In the genomic region with DNA sequence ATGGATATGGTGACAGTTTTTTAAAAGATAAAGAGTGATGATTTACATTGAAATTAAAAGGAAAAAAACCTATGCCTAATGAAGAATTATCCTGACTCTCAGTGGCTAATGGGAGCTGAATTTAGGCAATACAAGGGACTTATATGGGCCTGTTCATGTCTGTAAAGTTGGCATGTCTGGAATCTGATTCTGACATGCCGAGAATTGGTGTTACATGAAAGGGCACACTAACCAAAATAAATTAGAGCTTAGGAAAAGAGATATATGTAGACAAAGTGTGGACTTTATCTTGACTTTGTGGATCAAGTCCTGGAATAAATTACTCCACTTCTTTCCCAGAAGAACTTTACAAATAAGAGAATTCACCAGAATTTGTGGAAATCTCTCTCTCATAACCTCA, we compare ENCODE assay signal across 8 cellular contexts. TPM values are rescaled to one million over a fixed set of nuclear protein-coding genes. Genes with fewer than 3 reads are reported as not detected.
DNase-seq lines count a peak whose midpoint lies in the region; ATAC-seq and TF ChIP-seq lines count a peak whose summit lies in the region.

No MANE protein-coding gene starts in this region.

- no peak for TF ChIP-seq CTCF in activated CD8-positive, alpha-beta T cell treated with anti-CD3 and anti-CD28 coated beads for 36 hours (IDR thresholded peaks at IDR 0.05)
- no peak for TF ChIP-seq CTCF in hepatocyte (IDR thresholded peaks at IDR 0.05; ENCODE audit: poor library complexity)
- TF ChIP-seq CTCF in spleen (IDR thresholded peaks at IDR 0.05 in 8 of 11, conservative IDR thresholded peaks at IDR 0.05 in 3 of 11) = no peak

- H3K36me3 ChIP-seq in HAP-1 (replicated peaks) = peaks cover 21% of the 10 kb centered on the region
- no peaks in the 10 kb centered on the region for H3K36me3 ChIP-seq in hepatocyte (replicated peaks; ENCODE audit: insufficient read depth, low read depth)
- H3K36me3 ChIP-seq in spleen = peaks cover 0 to 20% (median 0%) of the 10 kb centered on the region in 6 donors

- H3K27me3 ChIP-seq in HAP-1 (ENCODE audit: low read depth) (no peaks in the 10 kb centered on the region), hepatocyte (no peaks in the 10 kb centered on the region), spleen (replicated peaks in 1 of 7) (no peaks in the 10 kb centered on the region)

- peak overlapping the region; percentile 98 for H3K4me3 ChIP-seq in HAP-1
- H3K4me3 ChIP-seq in hepatocyte = peak overlapping the region; percentile 60
- peak overlapping the region; percentile 61 to 93 (median 82) for H3K4me3 ChIP-seq in spleen

- intact Hi-C loops in activated CD8-positive, alpha-beta T cell treated with anti-CD3 and anti-CD28 coated beads for 36 hours (cut with micrococcal nuclease) = loop anchor here (5.0 kb wide), 2 partner anchors 39 to 84 kb away; no protein-coding TSS in a partner anchor
- intact Hi-C loops in spleen (cut with DNase I; ENCODE audit: low total_unique reads) = no loop called here

- H3K9me3 ChIP-seq in HAP-1 (no peaks in the 10 kb centered on the region), hepatocyte (ENCODE audit: low read depth) (no peaks in the 10 kb centered on the region), spleen (no peaks in the 10 kb centered on the region)

- H4K20me1 ChIP-seq in hepatocyte (ENCODE audit: insufficient read depth, poor library complexity, severe bottlenecking) = peaks cover 27% of the 10 kb centered on the region

- no peaks in the 10 kb centered on the region for H3K27me3 Mint-ChIP-seq in activated CD8-positive, alpha-beta T cell treated with anti-CD3 and anti-CD28 coated beads for 36 hours

- peaks cover 36% of the 10 kb centered on the region for H3K36me3 Mint-ChIP-seq in activated CD8-positive, alpha-beta T cell treated with anti-CD3 and anti-CD28 coated beads for 36 hours (ENCODE audit: low read depth)

- H2AFZ ChIP-seq in hepatocyte = no peak overlapping the region

- DNase-seq in HAP-1 (ENCODE audit: low spot score in 2 of 2) (no peak), hepatocyte (ENCODE audit: low spot score) (no peak), spleen (no peak), NCI-H1417 (lab: John Stamatoyannopoulos, UW) (no peak), NCI-H69 (lab: John Stamatoyannopoulos, UW) (no peak)
- DNase-seq in activated CD8-positive, alpha-beta T cell treated with anti-CD3 and anti-CD28 coated beads for 36 hours = no peak
- no peak for DNase-seq in activated CD4-positive, CD25-positive, alpha-beta regulatory T cell treated with anti-CD3 and anti-CD28 coated beads, Interleukin-2, amount 50 U/mL, for 72 hours

- in situ Hi-C loops in HAP-1 (cut with MboI; ENCODE audit: low sequenced_read_pairs) = no loop called here

- H3K27ac ChIP-seq in hepatocyte (peak overlapping the region; percentile 97), spleen (peak overlapping the region; percentile 89 to 98 (median 96))

- H3K27ac Mint-ChIP-seq in activated CD8-positive, alpha-beta T cell treated with anti-CD3 and anti-CD28 coated beads for 36 hours = peak overlapping the region; percentile 98

- H3K4me3 Mint-ChIP-seq in activated CD8-positive, alpha-beta T cell treated with anti-CD3 and anti-CD28 coated beads for 36 hours = peak overlapping the region; percentile 90

- CTCF ChIA-PET in activated CD8-positive, alpha-beta T cell treated with anti-CD3 and anti-CD28 coated beads for 36 hours (lab: Charles Lee) = interaction anchor here (1.0 to 2.2 kb wide), 10 partner anchors 11 to 143 kb away, joined by 3 to 8 read pairs (median 4); a partner anchor contains a TSS

- WGBS in hepatocyte (ENCODE audit: low lambda C conversion rate, missing lambda C conversion rate) = 0% methylated on average over 1 of the region's 1 CpG
- WGBS in spleen, 5 donors = 42 to 62% (median 45%) methylated on average over 1 of the region's 1 CpG

- no peak for TF ChIP-seq POLR2A in spleen (IDR thresholded peaks at IDR 0.05)

- POLR2A ChIA-PET in activated CD8-positive, alpha-beta T cell treated with anti-CD3 and anti-CD28 coated beads for 36 hours (lab: Charles Lee) = interaction anchor here (1.1 to 5.7 kb wide), 12 partner anchors 9 to 322 kb away, joined by 3 to 76 read pairs (median 7); a partner anchor contains a TSS

- peak overlapping the region; percentile 85 for H3K4me2 ChIP-seq in hepatocyte

- H3K9me2 ChIP-seq in hepatocyte (replicated peaks; ENCODE audit: insufficient read depth) = no peaks in the 10 kb centered on the region

- H3K4me1 ChIP-seq in HAP-1 (peaks cover 7% of the 10 kb centered on the region), hepatocyte (ENCODE audit: insufficient read depth) (peaks cover 28% of the 10 kb centered on the region), spleen (peaks cover 23 to 90% (median 67%) of the 10 kb centered on the region in 6 donors)

- no peaks in the 10 kb centered on the region for H3K9me3 Mint-ChIP-seq in activated CD8-positive, alpha-beta T cell treated with anti-CD3 and anti-CD28 coated beads for 36 hours

- no peak for ATAC-seq in activated CD8-positive, alpha-beta T cell treated with anti-CD3 and anti-CD28 coated beads for 36 hours
- ATAC-seq in GM21381 (IDR thresholded peaks at IDR 0.05; ENCODE audit: unreplicated experiment) = no peak

- H3K4me1 Mint-ChIP-seq in activated CD8-positive, alpha-beta T cell treated with anti-CD3 and anti-CD28 coated beads for 36 hours (ENCODE audit: low read depth) = peaks cover 47% of the 10 kb centered on the region

- peaks cover 79% of the 10 kb centered on the region for H3K79me2 ChIP-seq in hepatocyte

RNA-seq across cellular contexts. Expression of a gene that starts 1.1 kb away (rescaled TPM):
- 10 to 100 TPM; 37.4 to 37.5 TPM for total RNA-seq in activated CD8-positive, alpha-beta T cell treated with anti-CD3 and anti-CD28 coated beads for 36 hours
- total RNA-seq in hepatocyte (47.9 and 50.1 TPM in 2 replicates), spleen (10 to 100 TPM; 21.3 to 38.2 (median 25.2) TPM)
- polyA plus RNA-seq in hepatocyte (27.9 and 36.4 TPM in 2 replicates), spleen (10 to 100 TPM; 11.0 to 15.4 (median 11.8) TPM)

RNA-seq across cellular contexts. Expression of a gene that starts 36.5 kb away (rescaled TPM):
- 100 to 1,000 TPM; 412 to 418 TPM for total RNA-seq in activated CD8-positive, alpha-beta T cell treated with anti-CD3 and anti-CD28 coated beads for 36 hours
- total RNA-seq in hepatocyte (1,226 and 1,309 TPM in 2 replicates), spleen (100 to 1,000 TPM; 331 to 895 (median 569) TPM)
- polyA plus RNA-seq in hepatocyte (1,289 and 1,449 TPM in 2 replicates), spleen (100 to 1,000 TPM; 230 to 327 (median 283) TPM)
